22 cellular contexts compared by ENCODE assay signal in genomic region chr3:46719044-46719565, GRCh38. TPM values are rescaled to one million over a fixed set of nuclear protein-coding genes. Genes with fewer than 3 reads are reported as not detected.
DNase-seq lines count a peak whose midpoint lies in the region; ATAC-seq and TF ChIP-seq lines count a peak whose summit lies in the region.
"Had no signal": no experiment of that assay in that cellular context is flagged by ENCODE, and none has a peak within 500 bp of the region (broad histone marks: within the 10 kb centered on the region; RNA-seq: fewer than 3 reads in every experiment).

No MANE protein-coding gene starts in this region.

- DNase-seq in DND-41 = peak; percentile 3
- peak; percentile 18 for DNase-seq in M059J (ENCODE audit: low read depth)
- DNase-seq in islet precursor cell = peak; percentile 49
- peak; percentile 7 for DNase-seq in stimulated activated CD8-positive, alpha-beta memory T cell treated with anti-CD3 and anti-CD28 coated beads, Interleukin-4, amount 100 ng/mL, for 48 hours
- DNase-seq in amniotic stem cell (lab: John Stamatoyannopoulos, UW) = no peak
- DNase-seq in 8988T = no peak
- DNase-seq: DMS79 treated with DMSO at 0.1 percent for 48 hours, GDM1, GM23248, HCEC 1CT, Karpas-422, MG63, NCI-H1048, NCI-H1436, NCI-H1930, NCI-H226, NCI-H524 treated with DMSO at 0.1 percent for 48 hours, PC-3, SJCRH30 had no signal

- no peak overlapping the region for H3K27ac ChIP-seq in DND-41 (ENCODE audit: low read length)
- H3K27ac ChIP-seq: C4-2B, GM23248, RWPE1, SJCRH30 had no signal

- no peak overlapping the region for H3K9ac ChIP-seq in DND-41 (ENCODE audit: low read depth, low read length)
- H3K9ac ChIP-seq: GM23248 had no signal

- no peaks in the 10 kb centered on the region for H3K27me3 ChIP-seq in DND-41 (ENCODE audit: insufficient read depth, low read length, poor library complexity)
- H3K27me3 ChIP-seq: MG63, SJCRH30 had no signal

- H3K4me2 ChIP-seq in DND-41 (ENCODE audit: insufficient read depth, low read length) = no peak overlapping the region

- no peaks in the 10 kb centered on the region for H3K79me2 ChIP-seq in DND-41 (ENCODE audit: insufficient read depth, low read length)

- no peaks in the 10 kb centered on the region for H4K20me1 ChIP-seq in DND-41 (ENCODE audit: insufficient read depth, low read length)

- H3K9me3 ChIP-seq in DND-41 (ENCODE audit: insufficient read depth, low read length, severe bottlenecking) = no peaks in the 10 kb centered on the region
- H3K9me3 ChIP-seq: MG63, SJCRH30 had no signal

- H3K4me1 ChIP-seq in DND-41 (ENCODE audit: insufficient read depth, low read length) = no peaks in the 10 kb centered on the region
- H3K4me1 ChIP-seq: SJCRH30 had no signal

- ATAC-seq in DND-41 (ENCODE audit: insufficient read depth, low read depth) (no peak), GM21825 (IDR thresholded peaks at IDR 0.05; ENCODE audit: unreplicated experiment) (no peak)
- ATAC-seq: PC-3 had no signal

- TF ChIP-seq CTCF in DND-41 (IDR thresholded peaks at IDR 0.05; ENCODE audit: borderline replicate concordance, extremely low read depth, low read length, poor library complexity, severe bottlenecking) = no peak

- H3K4me3 ChIP-seq in DND-41 (ENCODE audit: low read depth in 1 of 2, low read length in 2 of 2) = no peak overlapping the region
- H3K4me3 ChIP-seq: GM23248, MG63, SJCRH30 had no signal

- H2AFZ ChIP-seq in DND-41 (ENCODE audit: low read depth, low read length) = no peak overlapping the region
- H2AFZ ChIP-seq: GM23248 had no signal

- no peaks in the 10 kb centered on the region for H3K36me3 ChIP-seq in DND-41 (ENCODE audit: insufficient read depth, low read length)
- H3K36me3 ChIP-seq: MG63, SJCRH30 had no signal

RNA-seq across cellular contexts. Expression of gene PRSS50, which starts 1.4 kb away (rescaled TPM):
- total RNA-seq in M059J (2014; rRNA removed; shearing (Covaris generic)) = not detected in 2 replicates
- total RNA-seq: GM23248, PC-3, SJCRH30 had no signal

RNA-seq across cellular contexts. Expression of gene TMIE, which starts 17.9 kb away (rescaled TPM):
- 0.22 TPM in 1 of 2 replicates, not detected in the other for total RNA-seq in M059J (2014; rRNA removed; shearing (Covaris generic))

RNA-seq across cellular contexts. Expression of gene ALS2CL, which starts 25.6 kb away (rescaled TPM):
- 2.5 and 3.6 TPM in 2 replicates for total RNA-seq in M059J (2014; rRNA removed; shearing (Covaris generic))

Comparison
In these comparisons a context has a peak if more than half of its experiments do, and no peak if none do; other contexts are left out.
1. DNase-seq: peak in DND-41 (single experiment), M059J (single experiment), islet precursor cell (single experiment) and stimulated activated CD8-positive, alpha-beta memory T cell treated with anti-CD3 and anti-CD28 coated beads, Interleukin-4, amount 100 ng/mL, for 48 hours (single experiment); none in amniotic stem cell (single experiment) and 8988T (single experiment).